ENCODE assay signal across 35 cellular contexts in genomic region chr4:6301732-6302442, GRCh38.
"Had no signal": no experiment of that assay in that cellular context is flagged by ENCODE, and none has a peak within 500 bp of the region (broad histone marks: within the 10 kb centered on the region; RNA-seq: fewer than 3 reads in every experiment).

No MANE protein-coding gene starts in this region.

- H3K4me3 Mint-ChIP-seq: activated CD4-positive, alpha-beta memory T cell treated with anti-CD3 and anti-CD28 coated beads, Interleukin-2, amount 10 ng/mL, durations not matched to agents 7 days and 5 days; activated CD4-positive, alpha-beta T cell treated with anti-CD3 and anti-CD28 coated beads for 36 hours; activated CD4-positive, alpha-beta T cell treated with anti-CD3 and anti-CD28 coated beads, Interleukin-2, amount 10 ng/mL, durations not matched to agents 7 days and 5 days; activated CD8-positive, alpha-beta memory T cell treated with anti-CD3 and anti-CD28 coated beads, Interleukin-2, amount 10 ng/mL, durations not matched to agents 7 days and 5 days; activated CD8-positive, alpha-beta T cell treated with anti-CD3 and anti-CD28 coated beads, Interleukin-2, amount 10 ng/mL, durations not matched to agents 7 days and 5 days; activated naive CD4-positive, alpha-beta T cell treated with anti-CD3 and anti-CD28 coated beads, Interleukin-2, amount 10 ng/mL, durations not matched to agents 7 days and 5 days; activated naive CD4-positive, alpha-beta T cell treated with anti-CD3 and anti-CD28 coated beads, Interleukin-2, amount 50 U/mL, for 24 hours; activated naive CD8-positive, alpha-beta T cell; activated naive CD8-positive, alpha-beta T cell treated with anti-CD3 and anti-CD28 coated beads, Interleukin-2, amount 10 ng/mL, durations not matched to agents 7 days and 5 days; activated naive CD8-positive, alpha-beta T cell treated with anti-CD3 and anti-CD28 coated beads, Interleukin-2, amount 50 U/mL, for 24 hours; activated T-cell treated with anti-CD3 and anti-CD28 coated beads, Interleukin-2, amount 50 U/mL, for 24 hours; brain; central memory CD8-positive, alpha-beta T cell; T-helper 1 cell treated with Interleukin-12 subunit alpha and Interleukin-12 subunit beta and Interleukin-4 antibody, amounts not matched to agents 30 μg/mL and 1 μg/mL, for 36 hours; T-helper 2 cell treated with Interferon-gamma antibody and Interleukin-4, amounts not matched to agents 5 μg/mL and 100 μg/mL, for 36 hours; WTC11 had no signal

- H3K4me1 Mint-ChIP-seq: activated CD4-positive, alpha-beta memory T cell treated with anti-CD3 and anti-CD28 coated beads, Interleukin-2, amount 10 ng/mL, durations not matched to agents 7 days and 5 days; activated CD4-positive, alpha-beta T cell treated with anti-CD3 and anti-CD28 coated beads for 36 hours; activated CD4-positive, alpha-beta T cell treated with anti-CD3 and anti-CD28 coated beads, Interleukin-2, amount 10 ng/mL, durations not matched to agents 7 days and 5 days; activated naive CD4-positive, alpha-beta T cell treated with anti-CD3 and anti-CD28 coated beads, Interleukin-2, amount 10 ng/mL, durations not matched to agents 7 days and 5 days; activated naive CD4-positive, alpha-beta T cell treated with anti-CD3 and anti-CD28 coated beads, Interleukin-2, amount 50 U/mL, for 24 hours; activated naive CD8-positive, alpha-beta T cell treated with anti-CD3 and anti-CD28 coated beads, Interleukin-2, amount 50 U/mL, for 24 hours; central memory CD8-positive, alpha-beta T cell; WTC11 had no signal

- H3K36me3 ChIP-seq: cardiac muscle cell had no signal

- ATAC-seq: activated CD4-positive, alpha-beta T cell treated with anti-CD3 and anti-CD28 coated beads for 36 hours; activated CD4-positive, CD25-positive, alpha-beta regulatory T cell treated with anti-CD3 and anti-CD28 coated beads, Interleukin-2, amount 50 U/mL, for 24 hours; activated CD8-positive, alpha-beta memory T cell treated with anti-CD3 and anti-CD28 coated beads, Interleukin-2, amount 10 ng/mL, durations not matched to agents 7 days and 5 days; activated CD8-positive, alpha-beta T cell treated with anti-CD3 and anti-CD28 coated beads, Interleukin-2, amount 10 ng/mL, durations not matched to agents 7 days and 5 days; activated naive CD8-positive, alpha-beta T cell treated with anti-CD3 and anti-CD28 coated beads, Interleukin-2, amount 50 U/mL, for 24 hours; WTC11 had no signal

- H3K4me3 ChIP-seq: ascending aorta, cardiac muscle cell had no signal

- H3K27ac Mint-ChIP-seq: activated CD4-positive, alpha-beta memory T cell treated with anti-CD3 and anti-CD28 coated beads, Interleukin-2, amount 10 ng/mL, durations not matched to agents 7 days and 5 days; activated CD4-positive, alpha-beta T cell treated with anti-CD3 and anti-CD28 coated beads for 36 hours; activated CD4-positive, alpha-beta T cell treated with anti-CD3 and anti-CD28 coated beads, Interleukin-2, amount 10 ng/mL, durations not matched to agents 7 days and 5 days; activated CD8-positive, alpha-beta memory T cell treated with anti-CD3 and anti-CD28 coated beads, Interleukin-2, amount 10 ng/mL, durations not matched to agents 7 days and 5 days; activated CD8-positive, alpha-beta T cell treated with anti-CD3 and anti-CD28 coated beads, Interleukin-2, amount 10 ng/mL, durations not matched to agents 7 days and 5 days; activated naive CD4-positive, alpha-beta T cell treated with anti-CD3 and anti-CD28 coated beads, Interleukin-2, amount 10 ng/mL, durations not matched to agents 7 days and 5 days; activated naive CD4-positive, alpha-beta T cell treated with anti-CD3 and anti-CD28 coated beads, Interleukin-2, amount 50 U/mL, for 24 hours; activated naive CD8-positive, alpha-beta T cell; activated naive CD8-positive, alpha-beta T cell treated with anti-CD3 and anti-CD28 coated beads, Interleukin-2, amount 10 ng/mL, durations not matched to agents 7 days and 5 days; activated naive CD8-positive, alpha-beta T cell treated with anti-CD3 and anti-CD28 coated beads, Interleukin-2, amount 50 U/mL, for 24 hours; activated T-cell treated with anti-CD3 and anti-CD28 coated beads, Interleukin-2, amount 50 U/mL, for 24 hours; activated T-helper 2 cell treated with anti-CD3 and anti-CD28 coated beads, Interferon-gamma antibody, Interleukin-2, Interleukin-4, amounts not matched to agents 10 μg/mL and 5 μg/mL and 100 μg/mL, durations not matched to agents 14 hours and 24 hours and 36 hours; brain; T-helper 1 cell treated with Interleukin-12 subunit alpha and Interleukin-12 subunit beta and Interleukin-4 antibody, amounts not matched to agents 30 μg/mL and 1 μg/mL, for 36 hours; T-helper 2 cell treated with Interferon-gamma antibody and Interleukin-4, amounts not matched to agents 5 μg/mL and 100 μg/mL, for 36 hours; WTC11 had no signal

- H3K36me3 Mint-ChIP-seq: activated CD8-positive, alpha-beta memory T cell treated with anti-CD3 and anti-CD28 coated beads, Interleukin-2, amount 10 ng/mL, durations not matched to agents 7 days and 5 days; activated naive CD4-positive, alpha-beta T cell treated with anti-CD3 and anti-CD28 coated beads, Interleukin-2, amount 10 ng/mL, durations not matched to agents 7 days and 5 days; activated naive CD8-positive, alpha-beta T cell treated with anti-CD3 and anti-CD28 coated beads, Interleukin-2, amount 10 ng/mL, durations not matched to agents 7 days and 5 days had no signal

- H3K27ac ChIP-seq: ascending aorta, cardiac muscle cell, WERI-Rb-1 had no signal

- H3K27me3 ChIP-seq: ascending aorta, cardiac muscle cell had no signal

- H3K9me3 ChIP-seq: ascending aorta had no signal

- DNase-seq: activated CD4-positive, alpha-beta memory T cell treated with anti-CD3 and anti-CD28 coated beads, Interleukin-2, amount 10 ng/mL, durations not matched to agents 7 days and 5 days; activated CD4-positive, alpha-beta T cell treated with anti-CD3 and anti-CD28 coated beads for 1 hour; activated CD4-positive, alpha-beta T cell treated with anti-CD3 and anti-CD28 coated beads for 36 hours; activated CD4-positive, alpha-beta T cell treated with anti-CD3 and anti-CD28 coated beads for 48 hours; activated CD4-positive, alpha-beta T cell treated with anti-CD3 and anti-CD28 coated beads, Interleukin-2, amount 10 ng/mL, durations not matched to agents 7 days and 5 days; activated CD4-positive, alpha-beta T cell treated with anti-CD3 and anti-CD28 coated beads, Interleukin-2, amount 50 U/mL, for 48 hours; activated CD4-positive, CD25-positive, alpha-beta regulatory T cell; activated CD8-positive, alpha-beta memory T cell treated with anti-CD3 and anti-CD28 coated beads for 24 hours; activated CD8-positive, alpha-beta memory T cell treated with anti-CD3 and anti-CD28 coated beads, Interleukin-2, amount 10 ng/mL, durations not matched to agents 7 days and 5 days; activated CD8-positive, alpha-beta memory T cell treated with anti-CD3 and anti-CD28 coated beads, Interleukin-2, amount 50 U/mL, for 48 hours; activated CD8-positive, alpha-beta T cell treated with anti-CD3 and anti-CD28 coated beads, Interleukin-2, amount 10 ng/mL, durations not matched to agents 7 days and 5 days; activated effector memory CD4-positive, alpha-beta T cell treated with Interleukin-2 at 50 U/mL for 16 hours; activated gamma-delta T cell; activated naive CD4-positive, alpha-beta T cell treated with anti-CD3 and anti-CD28 coated beads, Interleukin-2, amount 10 ng/mL, durations not matched to agents 7 days and 5 days; activated naive CD4-positive, alpha-beta T cell treated with Interleukin-2 at 50 U/mL for 16 hours; activated naive CD8-positive, alpha-beta T cell treated with anti-CD3 and anti-CD28 coated beads, Interleukin-2, amount 10 ng/mL, durations not matched to agents 7 days and 5 days; activated naive CD8-positive, alpha-beta T cell treated with anti-CD3 and anti-CD28 coated beads, Interleukin-2, amount 50 U/mL, for 24 hours; activated T-cell treated with anti-CD3 and anti-CD28 coated beads, Interleukin-2, amount 50 U/mL, for 24 hours; activated T-cell treated with anti-CD3 and anti-CD28 coated beads, Interleukin-2, amount 50 U/mL, for 48 hours; caudate nucleus; cerebellar nuclear complex; T-helper 2 cell; T-helper 9 cell; WERI-Rb-1 had no signal

- H3K4me1 ChIP-seq: ascending aorta had no signal

- H3K9me3 Mint-ChIP-seq: activated CD4-positive, alpha-beta memory T cell treated with anti-CD3 and anti-CD28 coated beads, Interleukin-2, amount 10 ng/mL, durations not matched to agents 7 days and 5 days; activated CD4-positive, alpha-beta T cell treated with anti-CD3 and anti-CD28 coated beads, Interleukin-2, amount 10 ng/mL, durations not matched to agents 7 days and 5 days; activated naive CD4-positive, alpha-beta T cell treated with anti-CD3 and anti-CD28 coated beads, Interleukin-2, amount 10 ng/mL, durations not matched to agents 7 days and 5 days; activated naive CD4-positive, alpha-beta T cell treated with anti-CD3 and anti-CD28 coated beads, Interleukin-2, amount 50 U/mL, for 24 hours; activated naive CD8-positive, alpha-beta T cell treated with anti-CD3 and anti-CD28 coated beads, Interleukin-2, amount 10 ng/mL, durations not matched to agents 7 days and 5 days; activated naive CD8-positive, alpha-beta T cell treated with anti-CD3 and anti-CD28 coated beads, Interleukin-2, amount 50 U/mL, for 24 hours; activated T-cell treated with anti-CD3 and anti-CD28 coated beads, Interleukin-2, amount 50 U/mL, for 24 hours; activated T-helper 2 cell treated with anti-CD3 and anti-CD28 coated beads, Interferon-gamma antibody, Interleukin-2, Interleukin-4, amounts not matched to agents 10 μg/mL and 5 μg/mL and 100 μg/mL, durations not matched to agents 14 hours and 24 hours and 36 hours; brain; central memory CD8-positive, alpha-beta T cell; T-helper 1 cell treated with Interleukin-12 subunit alpha and Interleukin-12 subunit beta and Interleukin-4 antibody, amounts not matched to agents 30 μg/mL and 1 μg/mL, for 36 hours; T-helper 2 cell treated with Interferon-gamma antibody and Interleukin-4, amounts not matched to agents 5 μg/mL and 100 μg/mL, for 36 hours; WTC11 had no signal
